Comparison of ENCODE assay signal across 1 cellular context in genomic region chr9:121299125-121299466, GRCh38.
TF ChIP-seq lines count a peak whose summit lies in the region.

No MANE protein-coding gene starts in this region.

TF ChIP-seq in GM23338, 12 proteins besides CTCF, POLR2A, EP300 and RAD21 (continued from another document):
- TF ChIP-seq ZNF462 (CRISPR knock-in tag; IDR thresholded peaks at IDR 0.05) (no peak), REST (IDR thresholded peaks at IDR 0.05; ENCODE audit: unreplicated experiment) (no peak), CREB1 (CRISPR knock-in tag; IDR thresholded peaks at IDR 0.05; ENCODE audit: low read depth) (no peak), POLR2AphosphoS5 (IDR thresholded peaks at IDR 0.05; ENCODE audit: low read depth) (no peak), JUNB (IDR thresholded peaks at IDR 0.05; ENCODE audit: unreplicated experiment) (no peak), STAT1 (IDR thresholded peaks at IDR 0.05; ENCODE audit: unreplicated experiment) (no peak)
TF ChIP-seq in GM23338: peak in this region for 0.
